In genomic region chr19:12885749-12886706, GRCh38 we compare ENCODE assay signal across 9 cellular contexts. TPM values are rescaled to one million over a fixed set of nuclear protein-coding genes. Genes with fewer than 3 reads are reported as not detected.
DNase-seq lines count a peak whose midpoint lies in the region; ATAC-seq and TF ChIP-seq lines count a peak whose summit lies in the region.
"Had no signal": no experiment of that assay in that cellular context is flagged by ENCODE, and none has a peak within 500 bp of the region (broad histone marks: within the 10 kb centered on the region; RNA-seq: fewer than 3 reads in every experiment).

No MANE protein-coding gene starts in this region.

- peaks cover 0 to 19% (median 2%) of the 10 kb centered on the region in 5 experiments for H3K9me3 Mint-ChIP-seq in brain

- H3K4me1 ChIP-seq in ACC112 (ENCODE audit: control insufficient read depth, insufficient read depth, low read length, unreplicated experiment) (no peaks in the 10 kb centered on the region), mucosa of descending colon (ENCODE audit: low read depth) (peaks cover 14% of the 10 kb centered on the region)

- H2AFZ ChIP-seq in ACC112 (ENCODE audit: low read length, unreplicated experiment), result peak overlapping the region; percentile 12

- in situ Hi-C loops in GM13976 (cut with MboI; ENCODE audit: low sequenced_read_pairs, unreplicated experiment), result no loop called here

- H3K4me3 ChIP-seq in ACC112 (ENCODE audit: low read depth, low read length), result peak overlapping the region; percentile 69
- peak overlapping the region; percentile 45 for H3K4me3 ChIP-seq in HL-60 (replicated peaks; ENCODE audit: insufficient read depth, low read length)
- H3K4me3 ChIP-seq in mucosa of descending colon, result no peak overlapping the region

- intact Hi-C loops in mucosa of descending colon (cut with DNase I, micrococcal nuclease), result loop anchor here in 1 of 2 donors (10.0 kb wide), 1 partner anchor 59 kb away; the partner anchor contains the start of gene RAD23A

- no peaks in the 10 kb centered on the region for H3K36me3 ChIP-seq in ACC112 (ENCODE audit: insufficient read depth, low read length)
- H3K36me3 ChIP-seq in mucosa of descending colon (ENCODE audit: low read depth), result no peaks in the 10 kb centered on the region

- H3K27me3 Mint-ChIP-seq in brain, result peaks cover 61% of the 10 kb centered on the region

- ATAC-seq in mucosa of descending colon (peak; percentile 11), HG02840 (IDR thresholded peaks at IDR 0.05; ENCODE audit: low FRiP score, unreplicated experiment) (no peak)

- H3K4me3 Mint-ChIP-seq in brain, result peak overlapping the region; percentile 63 to 79 (median 74)

- H3K9me3 ChIP-seq in mucosa of descending colon, result peaks cover 8% of the 10 kb centered on the region

- H3K36me3 Mint-ChIP-seq in brain, result no peaks in the 10 kb centered on the region

- no peak overlapping the region for H3K27ac ChIP-seq in ACC112 (ENCODE audit: low read depth, low read length)
- peak overlapping the region; percentile 66 for H3K27ac ChIP-seq in HL-60 (replicated peaks)

- DNase-seq in HL-60 (ENCODE audit: low read depth in 1 of 2, low spot score in 1 of 2) (no peak), mucosa of descending colon (peak in 2 of 3 donors; percentile 25 to 63), GM13976 (ENCODE audit: low spot score) (no peak), hippocampal formation (lab: John Stamatoyannopoulos, UW) (no peak), SKM-1 treated with dmso at 0.1 percent for 144 hours (lab: John Stamatoyannopoulos, UW; ENCODE audit: unreplicated experiment) (no peak)
- DNase-seq: KBM-7 had no signal

- peaks cover 15% of the 10 kb centered on the region for H3K4me1 Mint-ChIP-seq in brain

- H3K27me3 ChIP-seq in ACC112 (ENCODE audit: insufficient read depth, low read length) (peaks cover 27% of the 10 kb centered on the region; the same call in 1 of the 2 replicates), HL-60 (ENCODE audit: insufficient read depth, poor library complexity, severe bottlenecking) (no peaks in the 10 kb centered on the region)

- no peak for TF ChIP-seq CTCF in HL-60 (IDR thresholded peaks at IDR 0.05; ENCODE audit: insufficient read depth, low read length)
- peak in 1 of 2 experiments; percentile 12 for TF ChIP-seq CTCF in brain (conservative IDR thresholded peaks at IDR 0.05)
- TF ChIP-seq CTCF in mucosa of descending colon (IDR thresholded peaks at IDR 0.05), result no peak
- no peak for TF ChIP-seq CTCF in GM13976 (IDR thresholded peaks at IDR 0.05; ENCODE audit: borderline replicate concordance, control extremely low read depth, extremely low read depth, insufficient read depth, missing control alignments)

- H3K27ac Mint-ChIP-seq in brain, result peak overlapping the region in 1 of 5 experiments; percentile 70

- no peaks in the 10 kb centered on the region for H3K79me2 ChIP-seq in ACC112 (ENCODE audit: control insufficient read depth, insufficient read depth, low read length, unreplicated experiment)

RNA-seq across cellular contexts. Expression of gene KLF1, which starts 1.0 kb away (rescaled TPM):
- 1.3 TPM for polyA plus RNA-seq in brain (ENCODE audit: insufficient read depth, low read depth, low replicate concordance)
- total RNA-seq in mucosa of descending colon, result not detected

RNA-seq across cellular contexts. Expression of gene DNASE2, which starts 4.8 kb away (rescaled TPM):
- 56.9 TPM for polyA plus RNA-seq in brain (ENCODE audit: insufficient read depth, low read depth, low replicate concordance)
- 10 to 100 TPM; 22.8 to 31.8 (median 30.3) TPM for total RNA-seq in mucosa of descending colon

RNA-seq across cellular contexts. Expression of gene GCDH, which starts 4.9 kb away (rescaled TPM):
- 54.4 TPM for polyA plus RNA-seq in brain (ENCODE audit: insufficient read depth, low read depth, low replicate concordance)
- total RNA-seq in mucosa of descending colon, result 10 to 100 TPM; 24.2 to 27.2 (median 24.7) TPM

RNA-seq across cellular contexts. Expression of gene SYCE2, which starts 33.1 kb away (rescaled TPM):
- polyA plus RNA-seq in brain (ENCODE audit: insufficient read depth, low read depth, low replicate concordance), result 7.6 TPM
- 1 to 10 TPM in 1 of 3 donors, not detected in 2; 1.2 TPM for total RNA-seq in mucosa of descending colon

RNA-seq across cellular contexts. Expression of gene FARSA, which starts 47.5 kb away (rescaled TPM):
- 156 TPM for polyA plus RNA-seq in brain (ENCODE audit: insufficient read depth, low read depth, low replicate concordance)
- 10 to 100 TPM; 44.1 to 54.0 (median 48.1) TPM for total RNA-seq in mucosa of descending colon

Comparison
In these comparisons a context has a peak if more than half of its experiments do, and no peak if none do; other contexts are left out.
1. DNase-seq: peak in mucosa of descending colon (2 of 3); none in HL-60 (0 of 2), GM13976 (single experiment), hippocampal formation (0 of 2) and SKM-1 treated with dmso at 0.1 percent for 144 hours (single experiment).